ENCODE assay signal across 21 cellular contexts in genomic region chr15:47301481-47301880, GRCh38.
DNase-seq lines count a peak whose midpoint lies in the region; ATAC-seq, FAIRE-seq and TF ChIP-seq lines count a peak whose summit lies in the region.
"Had no signal": no experiment of that assay in that cellular context is flagged by ENCODE, and none has a peak within 500 bp of the region (broad histone marks: within the 10 kb centered on the region; RNA-seq: fewer than 3 reads in every experiment).

No MANE protein-coding gene starts in this region.

- 0% methylated on average over 3 of the region's 3 CpGs for WGBS in HepG2 (ENCODE audit: low lambda C conversion rate)

- no peaks in the 10 kb centered on the region for H3K36me3 Mint-ChIP-seq in glutamatergic neuron (ENCODE audit: unreplicated experiment)
- H3K36me3 Mint-ChIP-seq: IgD-negative memory B cell; stimulated activated naive B cell treated with anti-CD40 and anti-IgM and Interleukin-4, amounts not matched to agents 10 μg/mL and 1 μg/mL and 100 μg/mL, for 72 hours had no signal

- no peak overlapping the region for H3K4me3 Mint-ChIP-seq in glutamatergic neuron (ENCODE audit: unreplicated experiment)
- H3K4me3 Mint-ChIP-seq: activated B cell treated with CpG ODN at 0.5 μM for 24 hours; IgD-negative memory B cell; stimulated activated naive B cell treated with anti-CD40 and anti-IgM and Interleukin-4, amounts not matched to agents 10 μg/mL and 1 μg/mL and 100 μg/mL, for 72 hours had no signal

- H3K9me3 Mint-ChIP-seq in glutamatergic neuron (ENCODE audit: unreplicated experiment): peaks cover 29% of the 10 kb centered on the region
- H3K9me3 Mint-ChIP-seq: activated B cell treated with CpG ODN at 0.5 μM for 24 hours had no signal

- H3K36me3 ChIP-seq in KMS-11 (ENCODE audit: insufficient read depth) (no peaks in the 10 kb centered on the region), HepG2 (replicated peaks in 1 of 2; ENCODE audit: control insufficient read depth in 1 of 2, insufficient read depth in 2 of 2, low read length in 2 of 2) (no peaks in the 10 kb centered on the region)
- H3K36me3 ChIP-seq: heart left ventricle had no signal

- peaks cover 25% of the 10 kb centered on the region for H3K27me3 Mint-ChIP-seq in glutamatergic neuron (ENCODE audit: unreplicated experiment)
- H3K27me3 Mint-ChIP-seq: activated B cell treated with CpG ODN at 0.5 μM for 24 hours; IgD-negative memory B cell; stimulated activated naive B cell treated with anti-CD40 and anti-IgM and Interleukin-4, amounts not matched to agents 10 μg/mL and 1 μg/mL and 100 μg/mL, for 72 hours had no signal

- H3K4me3 ChIP-seq in KMS-11 (IDR thresholded peaks at IDR 0.05; ENCODE audit: insufficient read depth, low read depth, low read length) (no peak overlapping the region), HepG2 (replicated peaks in 1 of 3; ENCODE audit: insufficient read depth in 1 of 3, low read depth in 2 of 3, low read length in 3 of 3) (no peak overlapping the region)
- H3K4me3 ChIP-seq: heart left ventricle, skin epidermis had no signal

- H3K79me2 ChIP-seq in KMS-11 (ENCODE audit: insufficient read depth, low read depth) (no peaks in the 10 kb centered on the region), HepG2 (ENCODE audit: insufficient read depth, low read length) (no peaks in the 10 kb centered on the region)

- DNase-seq in D341Med (ENCODE audit: low spot score): peak; percentile 39
- DNase-seq in NCI-H2196 treated with DMSO at 0.1 percent for 48 hours (lab: John Stamatoyannopoulos, UW; ENCODE audit: unreplicated experiment): peak; percentile 66
- peak; percentile 30 for DNase-seq in glutamatergic neuron
- DNase-seq in HepG2 (ENCODE audit: low spot score): no peak
- DNase-seq in KG1 (lab: John Stamatoyannopoulos, UW): no peak
- no peak for DNase-seq in NCI-H1436 (lab: John Stamatoyannopoulos, UW)
- DNase-seq: activated B cell treated with CpG ODN at 0.5 μM for 24 hours; activated gamma-delta T cell treated with Interleukin-2 at 50 U/mL for 16 hours; cortex of kidney; erythroblast; heart left ventricle; kidney; midbrain; NCI-H446; occipital lobe; stimulated activated naive B cell treated with anti-CD40 and anti-IgM and Interleukin-4, amounts not matched to agents 10 μg/mL and 1 μg/mL and 100 μg/mL, for 72 hours had no signal

- TF ChIP-seq POLR2A in HepG2 (IDR thresholded peaks at IDR 0.05; ENCODE audit: insufficient read depth in 1 of 2, low read depth in 2 of 2, low read length in 2 of 2): no peak

- H3K27ac ChIP-seq in KMS-11: peak overlapping the region; percentile 44; the same call in 1 of the 2 replicates
- no peak overlapping the region for H3K27ac ChIP-seq in HepG2 (ENCODE audit: extremely low read length, insufficient read depth, low read length)
- H3K27ac ChIP-seq: heart left ventricle, skin epidermis had no signal

- H3K27ac Mint-ChIP-seq in glutamatergic neuron (ENCODE audit: unreplicated experiment): peak overlapping the region; percentile 99
- H3K27ac Mint-ChIP-seq: activated B cell treated with CpG ODN at 0.5 μM for 24 hours; IgD-negative memory B cell; stimulated activated naive B cell treated with anti-CD40 and anti-IgM and Interleukin-4, amounts not matched to agents 10 μg/mL and 1 μg/mL and 100 μg/mL, for 72 hours had no signal

- TF ChIP-seq EP300 in HepG2 (IDR thresholded peaks at IDR 0.05; ENCODE audit: low read depth in 2 of 2, low read length in 2 of 2): no peak
- no peak for TF ChIP-seq EP300 in HepG2 (CRISPR knock-in tag; IDR thresholded peaks at IDR 0.05; ENCODE audit: borderline replicate concordance)

- H3K27me3 ChIP-seq in KMS-11 (ENCODE audit: insufficient read depth, low read depth) (no peaks in the 10 kb centered on the region), HepG2 (ENCODE audit: control insufficient read depth in 1 of 2, insufficient read depth in 2 of 2, low read length in 2 of 2) (no peaks in the 10 kb centered on the region)
- H3K27me3 ChIP-seq: heart left ventricle had no signal

- in situ Hi-C loops in HepG2 (cut with HindIII; ENCODE audit: extremely low pct_ligation_motif_present, low pct_unique_long_range_greater_than_20kb): no loop called here

- peaks cover 77% of the 10 kb centered on the region for H3K4me1 Mint-ChIP-seq in glutamatergic neuron (ENCODE audit: low read depth, unreplicated experiment)
- H3K4me1 Mint-ChIP-seq: activated B cell treated with CpG ODN at 0.5 μM for 24 hours; IgD-negative memory B cell; stimulated activated naive B cell treated with anti-CD40 and anti-IgM and Interleukin-4, amounts not matched to agents 10 μg/mL and 1 μg/mL and 100 μg/mL, for 72 hours had no signal

- H3K4me2 ChIP-seq in KMS-11 (peak overlapping the region; percentile 34; the same call in 1 of the 2 replicates), HepG2 (ENCODE audit: low read depth, low read length) (no peak overlapping the region)

- no peak for TF ChIP-seq CTCF in KMS-11 (conservative IDR thresholded peaks at IDR 0.05; ENCODE audit: low read depth, low read length)
- TF ChIP-seq CTCF in glutamatergic neuron (IDR thresholded peaks at IDR 0.05; ENCODE audit: partially characterized antibody, unreplicated experiment): no peak
- TF ChIP-seq CTCF in HepG2 (CRISPR knock-in tag; IDR thresholded peaks at IDR 0.05): no peak

- ATAC-seq in HepG2 (no peak), GM21619 (IDR thresholded peaks at IDR 0.05; ENCODE audit: unreplicated experiment) (no peak)
- ATAC-seq: heart left ventricle; stimulated activated naive B cell treated with anti-CD40 and anti-IgM and Interleukin-4, amounts not matched to agents 10 μg/mL and 1 μg/mL and 100 μg/mL, for 72 hours had no signal

- no peaks in the 10 kb centered on the region for H4K20me1 ChIP-seq in KMS-11 (ENCODE audit: insufficient read depth)
- no peaks in the 10 kb centered on the region for H4K20me1 ChIP-seq in HepG2 (ENCODE audit: insufficient read depth, low read length)

- no TSS peak for BruUV-seq in HepG2 (replicated peaks; lab: Mats Ljungman, UMichigan)

- intact Hi-C loops in HepG2 (cut with micrococcal nuclease; ENCODE audit: unreplicated experiment): no loop called here

- CTCF ChIA-PET in HepG2 (lab: Yijun Ruan, JAX; ENCODE audit: low intra/inter-chr PET ratio, low total read pairs): no interaction called here

- FAIRE-seq in HepG2 (lab: Jason Lieb, UNC): no peak
- FAIRE-seq: astrocyte, kidney had no signal

- no peak for TF ChIP-seq RAD21 in HepG2 (CRISPR knock-in tag; IDR thresholded peaks at IDR 0.05)

- peaks cover 52% of the 10 kb centered on the region for H3K4me1 ChIP-seq in KMS-11 (ENCODE audit: low read depth, poor library complexity, severe bottlenecking)
- H3K4me1 ChIP-seq in HepG2 (ENCODE audit: insufficient read depth, low read length): no peaks in the 10 kb centered on the region
- H3K4me1 ChIP-seq: heart left ventricle had no signal

- no peak overlapping the region for H3K9ac ChIP-seq in KMS-11
- H3K9ac ChIP-seq in HepG2 (ENCODE audit: insufficient read depth, low read depth, low read length): no peak overlapping the region

- H2AFZ ChIP-seq in KMS-11 (ENCODE audit: low read depth): no peak overlapping the region
- H2AFZ ChIP-seq in HepG2 (ENCODE audit: low read length): no peak overlapping the region

- POLR2A ChIA-PET in HepG2 (lab: Yijun Ruan, JAX): no interaction called here

- peaks cover 84% of the 10 kb centered on the region for H3K9me3 ChIP-seq in HepG2 (ENCODE audit: low read length)
- H3K9me3 ChIP-seq: heart left ventricle had no signal

TF ChIP-seq in HepG2, 621 proteins besides CTCF, POLR2A, EP300 and RAD21:
- TF ChIP-seq MEF2D (CRISPR knock-in tag; IDR thresholded peaks at IDR 0.05) (no peak), ZEB1 (IDR thresholded peaks at IDR 0.05; ENCODE audit: insufficient replicate concordance, low read depth) (no peak), ZMYM3 (CRISPR knock-in tag; IDR thresholded peaks at IDR 0.05) (no peak), FOXK1 (CRISPR knock-in tag; IDR thresholded peaks at IDR 0.05; ENCODE audit: borderline replicate concordance, low read depth) (no peak), ZNF10 (CRISPR knock-in tag; IDR thresholded peaks at IDR 0.05; ENCODE audit: borderline replicate concordance, low read depth) (no peak), GATAD1 (CRISPR knock-in tag; IDR thresholded peaks at IDR 0.05) (no peak), ZBTB20 (CRISPR knock-in tag; IDR thresholded peaks at IDR 0.05; ENCODE audit: borderline replicate concordance, low read depth) (no peak), ZNF124 (CRISPR knock-in tag; IDR thresholded peaks at IDR 0.05) (no peak), KDM1A (CRISPR knock-in tag; IDR thresholded peaks at IDR 0.05) (no peak), ZNF260 (CRISPR knock-in tag; IDR thresholded peaks at IDR 0.05; ENCODE audit: borderline replicate concordance, low read depth) (no peak), ZNF431 (CRISPR knock-in tag; IDR thresholded peaks at IDR 0.05; ENCODE audit: borderline replicate concordance, low read depth) (no peak), ZNF556 (CRISPR knock-in tag; IDR thresholded peaks at IDR 0.05; ENCODE audit: borderline replicate concordance) (no peak), ZMYM4 (CRISPR knock-in tag; IDR thresholded peaks at IDR 0.05) (no peak), NFYC (CRISPR knock-in tag; IDR thresholded peaks at IDR 0.05) (no peak)
- TF ChIP-seq, protein P1, sequence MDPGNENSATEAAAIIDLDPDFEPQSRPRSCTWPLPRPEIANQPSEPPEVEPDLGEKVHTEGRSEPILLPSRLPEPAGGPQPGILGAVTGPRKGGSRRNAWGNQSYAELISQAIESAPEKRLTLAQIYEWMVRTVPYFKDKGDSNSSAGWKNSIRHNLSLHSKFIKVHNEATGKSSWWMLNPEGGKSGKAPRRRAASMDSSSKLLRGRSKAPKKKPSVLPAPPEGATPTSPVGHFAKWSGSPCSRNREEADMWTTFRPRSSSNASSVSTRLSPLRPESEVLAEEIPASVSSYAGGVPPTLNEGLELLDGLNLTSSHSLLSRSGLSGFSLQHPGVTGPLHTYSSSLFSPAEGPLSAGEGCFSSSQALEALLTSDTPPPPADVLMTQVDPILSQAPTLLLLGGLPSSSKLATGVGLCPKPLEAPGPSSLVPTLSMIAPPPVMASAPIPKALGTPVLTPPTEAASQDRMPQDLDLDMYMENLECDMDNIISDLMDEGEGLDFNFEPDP (CRISPR knock-in tag; conservative IDR thresholded peaks at IDR 0.05): no peak
TF ChIP-seq in HepG2: peak in this region for 0.

Comparison
In these comparisons a context has a peak if more than half of its experiments do, and no peak if none do; other contexts are left out.
1. DNase-seq: peak in D341Med (single experiment), NCI-H2196 treated with DMSO at 0.1 percent for 48 hours (single experiment) and glutamatergic neuron (single experiment); none in HepG2 (single experiment), KG1 (single experiment) and NCI-H1436 (single experiment).